Comparison of ENCODE assay signal across 8 cellular contexts in genomic region chr5:132674671-132675506, GRCh38. TPM values are rescaled to one million over a fixed set of nuclear protein-coding genes. Genes with fewer than 3 reads are reported as not detected.
DNase-seq lines count a peak whose midpoint lies in the region; ATAC-seq and TF ChIP-seq lines count a peak whose summit lies in the region.

No MANE protein-coding gene starts in this region.

- H3K4me3 ChIP-seq in BJ (ENCODE audit: low read depth, low read length) (peak overlapping the region; percentile 22), left lung (no peak overlapping the region), SJCRH30 (no peak overlapping the region)

- intact Hi-C loops in left lung (cut with DNase I), result no loop called here

- H3K36me3 Mint-ChIP-seq in activated CD8-positive, alpha-beta T cell treated with anti-CD3 and anti-CD28 coated beads, Interleukin-2, amount 10 ng/mL, durations not matched to agents 7 days and 5 days (ENCODE audit: low read depth), result no peaks in the 10 kb centered on the region

- H3K9me3 ChIP-seq in left lung, result no peaks in the 10 kb centered on the region
- H3K9me3 ChIP-seq in SJCRH30 (replicated peaks), result no peaks in the 10 kb centered on the region

- no peaks in the 10 kb centered on the region for H3K27me3 Mint-ChIP-seq in activated CD8-positive, alpha-beta T cell treated with anti-CD3 and anti-CD28 coated beads, Interleukin-2, amount 10 ng/mL, durations not matched to agents 7 days and 5 days (ENCODE audit: low read depth)

- H3K36me3 ChIP-seq in BJ (ENCODE audit: control insufficient read depth, insufficient read depth, low read length) (no peaks in the 10 kb centered on the region), left lung (no peaks in the 10 kb centered on the region), SJCRH30 (no peaks in the 10 kb centered on the region)

- peaks cover 41% of the 10 kb centered on the region for H3K4me1 Mint-ChIP-seq in activated CD8-positive, alpha-beta T cell treated with anti-CD3 and anti-CD28 coated beads, Interleukin-2, amount 10 ng/mL, durations not matched to agents 7 days and 5 days (ENCODE audit: low read depth)

- POLR2A ChIA-PET in BJ (lab: Charles Lee), result no interaction called here
- POLR2A ChIA-PET in activated CD8-positive, alpha-beta T cell treated with anti-CD3 and anti-CD28 coated beads, Interleukin-2, amount 10 ng/mL, durations not matched to agents 7 days and 5 days (lab: Charles Lee), result interaction anchor here (0.7 to 1.0 kb wide), 3 partner anchors 10 to 58 kb away, joined by 3 to 4 read pairs (median 4); no protein-coding TSS in a partner anchor

- DNase-seq in BJ (ENCODE audit: low read depth), result peak; percentile 91
- DNase-seq in GM19238 (ENCODE audit: insufficient read length, low spot score), result peak; percentile 68
- no peak for DNase-seq in activated CD8-positive, alpha-beta T cell treated with anti-CD3 and anti-CD28 coated beads, Interleukin-2, amount 10 ng/mL, durations not matched to agents 7 days and 5 days
- DNase-seq in left lung, result no peak
- no peak for DNase-seq in NCI-H1105 treated with DMSO at 0.1 percent for 48 hours (lab: John Stamatoyannopoulos, UW)
- DNase-seq in SJCRH30, result no peak
- DNase-seq in NCI-H2171 (lab: John Stamatoyannopoulos, UW), result no peak

- H3K27ac Mint-ChIP-seq in activated CD8-positive, alpha-beta T cell treated with anti-CD3 and anti-CD28 coated beads, Interleukin-2, amount 10 ng/mL, durations not matched to agents 7 days and 5 days, result peak overlapping the region; percentile 79

- no peaks in the 10 kb centered on the region for H3K9me3 Mint-ChIP-seq in activated CD8-positive, alpha-beta T cell treated with anti-CD3 and anti-CD28 coated beads, Interleukin-2, amount 10 ng/mL, durations not matched to agents 7 days and 5 days (ENCODE audit: insufficient read depth)

- CTCF ChIA-PET in BJ (lab: Yijun Ruan, JAX), result interaction anchor here (0.6 to 1.5 kb wide), 3 partner anchors 45 to 1052 kb away, joined by 3 to 4 read pairs (median 3); no protein-coding TSS in a partner anchor
- CTCF ChIA-PET in activated CD8-positive, alpha-beta T cell treated with anti-CD3 and anti-CD28 coated beads, Interleukin-2, amount 10 ng/mL, durations not matched to agents 7 days and 5 days (lab: Charles Lee), result interaction anchor here (0.7 to 2.8 kb wide), 11 partner anchors 12 to 153 kb away, joined by 3 to 10 read pairs (median 4); partner anchors contain the start of gene IL13

- ATAC-seq in HG03097 (IDR thresholded peaks at IDR 0.05; ENCODE audit: low FRiP score, unreplicated experiment) (peak; percentile 57), left lung (peak; percentile 71)
- ATAC-seq in activated CD8-positive, alpha-beta T cell treated with anti-CD3 and anti-CD28 coated beads, Interleukin-2, amount 10 ng/mL, durations not matched to agents 7 days and 5 days, result peak; percentile 38

- peaks cover 8 to 9% of the 10 kb centered on the region in 2 donors for H3K4me1 ChIP-seq in left lung
- peaks cover 6% of the 10 kb centered on the region; the same call in 1 of the 2 replicates for H3K4me1 ChIP-seq in SJCRH30

- H3K27me3 ChIP-seq in BJ (ENCODE audit: control insufficient read depth, insufficient read depth, low read length) (no peaks in the 10 kb centered on the region), left lung (no peaks in the 10 kb centered on the region), SJCRH30 (no peaks in the 10 kb centered on the region)

- peak overlapping the region; percentile 35 for H3K4me3 Mint-ChIP-seq in activated CD8-positive, alpha-beta T cell treated with anti-CD3 and anti-CD28 coated beads, Interleukin-2, amount 10 ng/mL, durations not matched to agents 7 days and 5 days

- H3K27ac ChIP-seq in left lung (peak overlapping the region; percentile 51 to 82), SJCRH30 (no peak overlapping the region)

- TF ChIP-seq CTCF in BJ (IDR thresholded peaks at IDR 0.05; ENCODE audit: insufficient read depth, low read depth, low read length), result no peak
- TF ChIP-seq CTCF in left lung (IDR thresholded peaks at IDR 0.05), result no peak

RNA-seq across cellular contexts. Expression of gene IL4, which starts 1.1 kb away (rescaled TPM):
- not detected in 2 replicates for polyA plus RNA-seq in BJ (2011; rRNA removed)
- not detected in 2 replicates for polyA minus RNA-seq in BJ (2011; rRNA and poly(A)+ RNA removed)
- total RNA-seq in activated CD8-positive, alpha-beta T cell treated with anti-CD3 and anti-CD28 coated beads, Interleukin-2, amount 10 ng/mL, durations not matched to agents 7 days and 5 days, result not detected
- total RNA-seq in left lung, result not detected
- not detected in 2 replicates for total RNA-seq in SJCRH30 (2014; rRNA removed; shearing (Covaris generic))

RNA-seq across cellular contexts. Expression of gene IL13, which starts 16.9 kb away (rescaled TPM):
- polyA plus RNA-seq in BJ (2011; rRNA removed), result not detected in 2 replicates
- not detected in 2 replicates for polyA minus RNA-seq in BJ (2011; rRNA and poly(A)+ RNA removed)
- 1 to 10 TPM; 1.4 to 1.6 TPM for total RNA-seq in activated CD8-positive, alpha-beta T cell treated with anti-CD3 and anti-CD28 coated beads, Interleukin-2, amount 10 ng/mL, durations not matched to agents 7 days and 5 days
- total RNA-seq in left lung, result not detected
- not detected in 2 replicates for total RNA-seq in SJCRH30 (2014; rRNA removed; shearing (Covaris generic))

Comparison
In these comparisons a context has a peak if more than half of its experiments do, and no peak if none do; other contexts are left out.
1. DNase-seq: peak in BJ (single experiment) and GM19238 (single experiment); none in activated CD8-positive, alpha-beta T cell treated with anti-CD3 and anti-CD28 coated beads, Interleukin-2, amount 10 ng/mL, durations not matched to agents 7 days and 5 days (single experiment), left lung (0 of 2), NCI-H1105 treated with DMSO at 0.1 percent for 48 hours (single experiment), SJCRH30 (0 of 2) and NCI-H2171 (single experiment).
2. Peak in every context shown above with its lines, with median percentiles within 50 percentile points of each other: ATAC-seq.